In genomic region chr20:18174906-18175683, GRCh38 we compare ENCODE assay signal across 24 cellular contexts.
"Had no signal": no experiment of that assay in that cellular context is flagged by ENCODE, and none has a peak within 500 bp of the region (broad histone marks: within the 10 kb centered on the region; RNA-seq: fewer than 3 reads in every experiment).

No MANE protein-coding gene starts in this region.

- H3K4me1 Mint-ChIP-seq: activated naive CD8-positive, alpha-beta T cell treated with anti-CD3 and anti-CD28 coated beads, Interleukin-2, amount 10 ng/mL, durations not matched to agents 7 days and 5 days had no signal

- H3K4me2 ChIP-seq: KMS-11 had no signal

- H3K36me3 ChIP-seq: adrenal gland, breast epithelium had no signal

- H3K4me3 Mint-ChIP-seq: activated CD8-positive, alpha-beta T cell treated with anti-CD3 and anti-CD28 coated beads, Interleukin-2, amount 10 ng/mL, durations not matched to agents 7 days and 5 days; activated naive CD8-positive, alpha-beta T cell treated with anti-CD3 and anti-CD28 coated beads, Interleukin-2, amount 10 ng/mL, durations not matched to agents 7 days and 5 days; T-helper 17 cell had no signal

- H3K27me3 ChIP-seq: adrenal gland, breast epithelium, MG63 had no signal

- H3K27ac ChIP-seq: adrenal gland, breast epithelium, KMS-11 had no signal

- H3K27ac Mint-ChIP-seq: activated CD8-positive, alpha-beta T cell treated with anti-CD3 and anti-CD28 coated beads, Interleukin-2, amount 10 ng/mL, durations not matched to agents 7 days and 5 days; activated naive CD8-positive, alpha-beta T cell treated with anti-CD3 and anti-CD28 coated beads, Interleukin-2, amount 10 ng/mL, durations not matched to agents 7 days and 5 days; T-helper 17 cell had no signal

- DNase-seq: activated CD4-positive, alpha-beta T cell treated with anti-CD3 and anti-CD28 coated beads for 4 hours; activated CD4-positive, alpha-beta T cell treated with anti-CD3 and anti-CD28 coated beads, Interleukin-2, amount 50 U/mL, for 4 hours; activated CD8-positive, alpha-beta memory T cell treated with anti-CD3 and anti-CD28 coated beads, Interleukin-2, amount 50 U/mL, for 48 hours; activated CD8-positive, alpha-beta T cell treated with anti-CD3 and anti-CD28 coated beads, Interleukin-2, amount 10 ng/mL, durations not matched to agents 7 days and 5 days; activated gamma-delta T cell; activated naive CD4-positive, alpha-beta T cell treated with anti-CD3 and anti-CD28 coated beads, Interleukin-2, amount 50 U/mL, for 16 hours; activated naive CD8-positive, alpha-beta T cell treated with anti-CD3 and anti-CD28 coated beads, Interleukin-2, amount 10 ng/mL, durations not matched to agents 7 days and 5 days; activated T-cell treated with anti-CD3 and anti-CD28 coated beads, Interleukin-2, amount 50 U/mL, for 1 hour; adrenal gland; aorta; central memory CD4-positive, alpha-beta T cell; MG63; MV-4-11; NCI-H1092 treated with DMSO at 0.1 percent for 48 hours; NCI-H1417 treated with DMSO at 0.1 percent for 48 hours; NCI-H1694; NCI-H2029 treated with DMSO at 0.1 percent for 48 hours; NCI-H510A treated with DMSO at 0.1 percent for 48 hours; NCI-H69; SHP77 treated with DMSO at 0.1 percent for 48 hours; T-helper 17 cell; T1000 had no signal

- H3K27me3 Mint-ChIP-seq: activated naive CD8-positive, alpha-beta T cell treated with anti-CD3 and anti-CD28 coated beads, Interleukin-2, amount 10 ng/mL, durations not matched to agents 7 days and 5 days; T-helper 17 cell had no signal

- H3K4me3 ChIP-seq: adrenal gland, breast epithelium, MG63 had no signal

- ATAC-seq: activated CD8-positive, alpha-beta T cell treated with anti-CD3 and anti-CD28 coated beads, Interleukin-2, amount 10 ng/mL, durations not matched to agents 7 days and 5 days; T-helper 17 cell had no signal

- H3K9me3 ChIP-seq: adrenal gland, MG63 had no signal

- H3K4me1 ChIP-seq: adrenal gland, breast epithelium had no signal

- H3K9ac ChIP-seq: KMS-11 had no signal
